ENCODE assay signal across 8 cellular contexts in the genomic region with DNA sequence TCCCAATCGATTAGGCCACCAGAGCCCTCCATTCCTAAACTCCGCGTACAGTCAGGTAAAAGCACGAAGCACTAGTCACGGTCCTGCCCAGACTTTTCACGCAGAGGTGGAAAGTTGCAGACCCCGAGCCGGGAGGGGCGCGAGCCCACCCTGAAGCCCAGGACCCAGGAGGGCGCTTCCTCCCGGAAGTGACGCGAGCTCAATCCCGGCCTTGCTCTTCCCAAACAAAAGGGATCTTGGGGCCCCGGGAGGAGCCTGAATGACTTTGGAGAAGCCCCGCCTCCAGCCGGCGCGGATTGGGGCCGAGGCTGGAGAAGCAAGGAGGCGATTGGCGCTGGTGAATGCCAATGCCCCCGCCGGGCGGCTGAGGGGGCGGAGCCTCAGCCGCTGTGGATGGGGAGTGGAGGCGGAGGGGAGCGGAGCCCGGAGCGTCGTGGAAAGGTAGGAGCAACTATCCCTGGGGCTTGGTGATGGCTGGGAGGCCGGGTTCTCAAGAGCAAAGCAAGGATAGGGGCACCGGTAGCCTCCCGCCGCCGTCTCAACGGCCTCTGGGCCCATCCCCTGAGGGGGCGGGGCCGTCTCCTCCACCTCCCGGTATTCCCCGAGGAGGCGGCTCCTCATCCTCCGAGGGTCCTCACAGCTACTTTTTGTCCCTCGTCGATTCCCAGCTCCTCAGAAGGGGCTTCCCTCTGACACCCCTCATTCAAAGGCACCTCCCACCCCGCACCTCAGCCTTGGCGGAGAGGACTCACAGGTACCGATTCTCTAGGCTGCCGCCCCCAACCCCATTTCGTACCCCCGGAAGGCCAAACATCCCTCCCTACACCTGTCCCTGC. TPM values are rescaled to one million over a fixed set of nuclear protein-coding genes. Genes with fewer than 3 reads are reported as not detected.
DNase-seq lines count a peak whose midpoint lies in the region; ATAC-seq and TF ChIP-seq lines count a peak whose summit lies in the region.

A gene with protein sequence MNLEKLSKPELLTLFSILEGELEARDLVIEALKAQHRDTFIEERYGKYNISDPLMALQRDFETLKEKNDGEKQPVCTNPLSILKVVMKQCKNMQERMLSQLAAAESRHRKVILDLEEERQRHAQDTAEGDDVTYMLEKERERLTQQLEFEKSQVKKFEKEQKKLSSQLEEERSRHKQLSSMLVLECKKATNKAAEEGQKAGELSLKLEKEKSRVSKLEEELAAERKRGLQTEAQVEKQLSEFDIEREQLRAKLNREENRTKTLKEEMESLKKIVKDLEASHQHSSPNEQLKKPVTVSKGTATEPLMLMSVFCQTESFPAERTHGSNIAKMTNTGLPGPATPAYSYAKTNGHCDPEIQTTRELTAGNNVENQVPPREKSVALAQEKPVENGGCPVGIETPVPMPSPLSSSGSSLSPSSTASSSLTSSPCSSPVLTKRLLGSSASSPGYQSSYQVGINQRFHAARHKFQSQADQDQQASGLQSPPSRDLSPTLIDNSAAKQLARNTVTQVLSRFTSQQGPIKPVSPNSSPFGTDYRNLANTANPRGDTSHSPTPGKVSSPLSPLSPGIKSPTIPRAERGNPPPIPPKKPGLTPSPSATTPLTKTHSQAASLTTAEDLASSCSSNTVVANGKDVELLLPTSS (plus strand): TSS at position 383 of the 836 bp plus-strand sequence. CDS start 19,952 bp downstream, outside the sequence.

- no peaks in the 10 kb centered on the region for H3K9me2 ChIP-seq in hepatocyte (replicated peaks; ENCODE audit: insufficient read depth)

- H4K20me1 ChIP-seq in hepatocyte (ENCODE audit: insufficient read depth, poor library complexity, severe bottlenecking), result peaks cover 33% of the 10 kb centered on the region

- WGBS in hepatocyte (ENCODE audit: low lambda C conversion rate, missing lambda C conversion rate), result 2% methylated on average over 51 of the region's 53 CpGs

- DNase-seq in NCI-H1694 treated with DMSO at 0.1 percent for 48 hours (lab: John Stamatoyannopoulos, UW) (peak; percentile 96), T1000 (lab: John Stamatoyannopoulos, UW) (peak; percentile 93), astrocyte of the hippocampus (ENCODE audit: low read depth, low spot score) (peak; percentile 99), hepatocyte (ENCODE audit: low spot score) (peak; percentile 99), retina (peak; percentile 98), GF-D8 (lab: John Stamatoyannopoulos, UW) (no peak)

- peak within 1 kb of the TSS; percentile 97 for H3K27ac ChIP-seq in hepatocyte

- TF ChIP-seq CTCF in hepatocyte (IDR thresholded peaks at IDR 0.05; ENCODE audit: poor library complexity), result no peak

- H3K4me2 ChIP-seq in hepatocyte, result peak within 1 kb of the TSS; percentile 88

- H3K27me3 ChIP-seq in hepatocyte, result no peaks in the 10 kb centered on the region

- peaks cover 19% of the 10 kb centered on the region for H3K4me1 ChIP-seq in hepatocyte (ENCODE audit: insufficient read depth)

- peak; percentile 88 for ATAC-seq in GM18498 (IDR thresholded peaks at IDR 0.05; ENCODE audit: unreplicated experiment)
- peak; percentile 88 for ATAC-seq in HG02885 (IDR thresholded peaks at IDR 0.05; ENCODE audit: poor library complexity, unreplicated experiment)

- no peaks in the 10 kb centered on the region for H3K9me3 ChIP-seq in hepatocyte (ENCODE audit: low read depth)

- H3K79me2 ChIP-seq in hepatocyte, result peaks cover 48% of the 10 kb centered on the region

- H3K36me3 ChIP-seq in hepatocyte (replicated peaks; ENCODE audit: insufficient read depth, low read depth), result no peaks in the 10 kb centered on the region

- peak within 1 kb of the TSS; percentile 63 for H2AFZ ChIP-seq in hepatocyte

- peak within 1 kb of the TSS; percentile 89 for H3K4me3 ChIP-seq in hepatocyte

RNA-seq across cellular contexts. Expression of the gene that starts here (rescaled TPM):
- 16.4 and 18.1 TPM in 2 replicates for total RNA-seq in hepatocyte
- polyA plus RNA-seq in hepatocyte, result 10.2 and 11.4 TPM in 2 replicates
